Comparison of ENCODE assay signal across 16 cellular contexts in the genomic region with DNA sequence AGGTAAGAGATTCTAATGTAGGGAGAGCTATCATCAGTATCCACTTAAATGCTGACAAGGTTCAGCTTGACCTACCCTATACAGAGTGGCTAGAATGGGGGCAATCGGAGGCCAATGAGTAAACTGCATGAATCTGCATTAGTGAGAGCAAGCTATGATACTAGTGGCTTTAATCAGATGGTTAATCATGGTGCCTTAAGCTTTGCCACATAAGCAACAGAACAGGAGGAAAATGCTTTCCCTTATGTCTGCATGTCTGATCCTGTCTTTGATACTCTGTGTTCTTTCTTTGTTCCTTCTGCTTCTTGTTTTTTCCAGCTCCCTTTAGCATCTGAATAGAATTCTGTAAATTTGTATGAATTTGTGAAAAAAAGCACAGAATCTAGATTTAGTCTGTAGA.
"Had no signal": no experiment of that assay in that cellular context is flagged by ENCODE, and none has a peak within 500 bp of the region (broad histone marks: within the 10 kb centered on the region; RNA-seq: fewer than 3 reads in every experiment).

No MANE protein-coding gene starts in this region.

- H3K27ac Mint-ChIP-seq: activated naive CD8-positive, alpha-beta T cell treated with anti-CD3 and anti-CD28 coated beads, Interleukin-2, amount 10 ng/mL, durations not matched to agents 7 days and 5 days; activated T-helper 1 cell treated with anti-CD3 and anti-CD28 coated beads, Interleukin-12 subunit alpha, Interleukin-12 subunit beta, Interleukin-2, Interleukin-4 antibody, amounts not matched to agents 30 ng/mL and 10 ng/mL and 1 ng/mL, durations not matched to agents 14 hours and 24 hours and 36 hours; dendritic cell treated with granulocyte-macrophage colony-stimulating factor and Interleukin-4, amounts not matched to agents 40 ng/mL and 50 ng/mL, for 4 days; neural progenitor cell had no signal

- H3K4me1 ChIP-seq: neural progenitor cell, uterus had no signal

- ATAC-seq: sciatic nerve had no signal

- H3K4me2 ChIP-seq: neural progenitor cell had no signal

- H3K4me3 ChIP-seq: esophagus muscularis mucosa, lung, neural progenitor cell, stomach, thoracic aorta, uterus had no signal

- H2AFZ ChIP-seq: neural progenitor cell had no signal

- DNase-seq: activated CD4-positive, CD25-positive, alpha-beta regulatory T cell treated with anti-CD3 and anti-CD28 coated beads, Interleukin-2, amount 50 U/mL, for 72 hours; activated naive CD8-positive, alpha-beta T cell treated with anti-CD3 and anti-CD28 coated beads, Interleukin-2, amount 10 ng/mL, durations not matched to agents 7 days and 5 days; brain microvascular endothelial cell; glutamatergic neuron; naive B cell; stimulated activated CD4-positive, alpha-beta T cell treated with anti-CD3 and anti-CD28 coated beads, Interleukin-2, amount 100 ng/mL, for 24 hours; stomach; SW 1271; uterus had no signal

- H3K9me3 ChIP-seq: esophagus muscularis mucosa, thoracic aorta, uterus had no signal

- H3K4me1 Mint-ChIP-seq: activated naive CD8-positive, alpha-beta T cell treated with anti-CD3 and anti-CD28 coated beads, Interleukin-2, amount 10 ng/mL, durations not matched to agents 7 days and 5 days; neural progenitor cell had no signal

- H3K9me3 Mint-ChIP-seq: dendritic cell treated with granulocyte-macrophage colony-stimulating factor and Interleukin-4, amounts not matched to agents 40 ng/mL and 50 ng/mL, for 4 days had no signal

- H3K27me3 ChIP-seq: brain microvascular endothelial cell, esophagus muscularis mucosa, neural progenitor cell, stomach, uterus had no signal

- H3K27me3 Mint-ChIP-seq: activated naive CD8-positive, alpha-beta T cell treated with anti-CD3 and anti-CD28 coated beads, Interleukin-2, amount 10 ng/mL, durations not matched to agents 7 days and 5 days; dendritic cell treated with granulocyte-macrophage colony-stimulating factor and Interleukin-4, amounts not matched to agents 40 ng/mL and 50 ng/mL, for 4 days; naive B cell had no signal

- H3K36me3 ChIP-seq: brain microvascular endothelial cell, esophagus muscularis mucosa, neural progenitor cell, thoracic aorta, uterus had no signal

- H3K27ac ChIP-seq: brain microvascular endothelial cell, esophagus muscularis mucosa, neural progenitor cell, thoracic aorta, uterus had no signal

- H3K4me3 Mint-ChIP-seq: activated naive CD8-positive, alpha-beta T cell treated with anti-CD3 and anti-CD28 coated beads, Interleukin-2, amount 10 ng/mL, durations not matched to agents 7 days and 5 days; activated T-helper 1 cell treated with anti-CD3 and anti-CD28 coated beads, Interleukin-12 subunit alpha, Interleukin-12 subunit beta, Interleukin-2, Interleukin-4 antibody, amounts not matched to agents 30 ng/mL and 10 ng/mL and 1 ng/mL, durations not matched to agents 14 hours and 24 hours and 36 hours; dendritic cell treated with granulocyte-macrophage colony-stimulating factor and Interleukin-4, amounts not matched to agents 40 ng/mL and 50 ng/mL, for 4 days; naive B cell; neural progenitor cell had no signal
